ENCODE assay signal across 11 cellular contexts in genomic region chr6:36075656-36076055, GRCh38. TPM values are rescaled to one million over a fixed set of nuclear protein-coding genes. Genes with fewer than 3 reads are reported as not detected.
DNase-seq lines count a peak whose midpoint lies in the region; ATAC-seq and TF ChIP-seq lines count a peak whose summit lies in the region.
"Had no signal": no experiment of that assay in that cellular context is flagged by ENCODE, and none has a peak within 500 bp of the region (broad histone marks: within the 10 kb centered on the region; RNA-seq: fewer than 3 reads in every experiment).

No MANE protein-coding gene starts in this region.

- H3K36me3 Mint-ChIP-seq in CD14-positive monocyte, result peaks cover 58 to 74% of the 10 kb centered on the region in 2 donors
- peaks cover 19% of the 10 kb centered on the region for H3K36me3 Mint-ChIP-seq in WTC11
- peaks cover 41% of the 10 kb centered on the region for H3K36me3 Mint-ChIP-seq in osteocyte (ENCODE audit: unreplicated experiment)

- H3K9me3 ChIP-seq in gastroesophageal sphincter, result no peaks in the 10 kb centered on the region
- H3K9me3 ChIP-seq: adrenal gland had no signal

- no peak for TF ChIP-seq POLR2A in gastroesophageal sphincter (IDR thresholded peaks at IDR 0.05)

- no peak overlapping the region for H3K4me3 Mint-ChIP-seq in CD14-positive monocyte
- H3K4me3 Mint-ChIP-seq in WTC11, result no peak overlapping the region
- H3K4me3 Mint-ChIP-seq in osteocyte (ENCODE audit: unreplicated experiment), result no peak overlapping the region

- TF ChIP-seq EP300 in gastroesophageal sphincter (IDR thresholded peaks at IDR 0.05), result no peak

- POLR2A ChIA-PET in WTC11 (lab: Charles Lee), result no interaction called here

- TF ChIP-seq CTCF in CD14-positive monocyte (IDR thresholded peaks at IDR 0.05) (peak; percentile 32), GM12872 (IDR thresholded peaks at IDR 0.05; ENCODE audit: insufficient read depth, low read depth, low read length) (peak; percentile 56), WTC11 (IDR thresholded peaks at IDR 0.05) (no peak), gastroesophageal sphincter (IDR thresholded peaks at IDR 0.05) (peak in 1 of 4 experiments; percentile 20), osteocyte (IDR thresholded peaks at IDR 0.05) (no peak)

- CTCF ChIA-PET in WTC11 (lab: Charles Lee), result no interaction called here

- H3K27me3 ChIP-seq in gastroesophageal sphincter, result no peaks in the 10 kb centered on the region
- H3K27me3 ChIP-seq: adrenal gland had no signal

- H3K4me1 ChIP-seq in gastroesophageal sphincter, result peaks cover 0 to 46% (median 9%) of the 10 kb centered on the region in 3 donors

- intact Hi-C loops in CD14-positive monocyte (cut with micrococcal nuclease), result no loop called here

- DNase-seq in CD14-positive monocyte (ENCODE audit: low spot score) (no peak), WTC11 (ENCODE audit: low spot score) (no peak), kidney tubule cell (ENCODE audit: low spot score) (peak; percentile 17), HPDE6-E6E7 (ENCODE audit: extremely low spot score) (no peak), osteocyte (ENCODE audit: extremely low spot score, unreplicated experiment) (no peak)
- DNase-seq: adrenal gland, GF-D8, glutamatergic neuron had no signal

- H3K27ac ChIP-seq in gastroesophageal sphincter, result peak overlapping the region in 1 of 4 donors; percentile 50
- H3K27ac ChIP-seq: adrenal gland had no signal

- H3K4me3 ChIP-seq in gastroesophageal sphincter, result no peak overlapping the region
- H3K4me3 ChIP-seq: adrenal gland had no signal

- H3K27me3 Mint-ChIP-seq in CD14-positive monocyte (ENCODE audit: low read depth in 3 of 3) (peaks cover 0 to 1% (median 0%) of the 10 kb centered on the region in 3 donors), WTC11 (ENCODE audit: low read depth) (no peaks in the 10 kb centered on the region), osteocyte (ENCODE audit: unreplicated experiment) (no peaks in the 10 kb centered on the region)

- H3K4me1 Mint-ChIP-seq in CD14-positive monocyte (peaks cover 19% of the 10 kb centered on the region), WTC11 (no peaks in the 10 kb centered on the region), osteocyte (ENCODE audit: unreplicated experiment) (no peaks in the 10 kb centered on the region)

- 52 to 56% methylated on average over 1 to 3 of the region's 3 CpGs for WGBS in gastroesophageal sphincter (ENCODE audit: low coverage in 1 of 2), 2 donors

- ATAC-seq in WTC11 (no peak), GM19351 (IDR thresholded peaks at IDR 0.05; ENCODE audit: unreplicated experiment) (no peak), gastroesophageal sphincter (no peak)

- peaks cover 0 to 22% of the 10 kb centered on the region in 2 donors for H3K36me3 ChIP-seq in gastroesophageal sphincter

- H3K9me3 Mint-ChIP-seq in CD14-positive monocyte (peaks cover 0 to 3% (median 0%) of the 10 kb centered on the region in 7 donors), WTC11 (peaks cover 4% of the 10 kb centered on the region), osteocyte (ENCODE audit: unreplicated experiment) (peaks cover under 1% of the 10 kb centered on the region)

- H3K27ac Mint-ChIP-seq in CD14-positive monocyte, result peak overlapping the region; percentile 36 to 85 (median 57)
- no peak overlapping the region for H3K27ac Mint-ChIP-seq in WTC11
- no peak overlapping the region for H3K27ac Mint-ChIP-seq in osteocyte (ENCODE audit: unreplicated experiment)

TF ChIP-seq in WTC11, 78 proteins besides CTCF, POLR2A, EP300 and RAD21:
- TF ChIP-seq EMX1 (CRISPR knock-in tag; IDR thresholded peaks at IDR 0.05), result no peak
- no peak for TF ChIP-seq ZMAT4 (CRISPR knock-in tag; IDR thresholded peaks at IDR 0.05)
- no peak for TF ChIP-seq PRRX2 (CRISPR knock-in tag; IDR thresholded peaks at IDR 0.05)
- TF ChIP-seq GABPB1 (CRISPR knock-in tag; IDR thresholded peaks at IDR 0.05), result peak; percentile 92
- TF ChIP-seq FOXP1 (CRISPR knock-in tag; IDR thresholded peaks at IDR 0.05; ENCODE audit: borderline replicate concordance), result no peak

RNA-seq across cellular contexts. Expression of gene MAPK14, which starts 48.0 kb away (rescaled TPM):
- polyA plus RNA-seq in CD14-positive monocyte, result 10 to 100 TPM; 83.7 to 96.6 TPM
- total RNA-seq in WTC11 (2021), result 30.8 to 34.7 TPM (median 34.0 TPM) in 3 replicates
- 10 to 100 TPM; 58.7 to 77.5 (median 69.9) TPM for total RNA-seq in gastroesophageal sphincter
- 38.8 and 39.2 TPM in 2 replicates for total RNA-seq in osteocyte

RNA-seq across cellular contexts. Expression of gene SLC26A8, which starts 51.2 kb away (rescaled TPM):
- 1 to 10 TPM in 1 of 2 donors, under 1 TPM in 1; 0.52 to 1.5 TPM for polyA plus RNA-seq in CD14-positive monocyte
- total RNA-seq in WTC11 (2021) (0.46 to 0.80 TPM (median 0.50 TPM) in 3 replicates), gastroesophageal sphincter (not detected), osteocyte (not detected in 2 replicates)

RNA-seq across cellular contexts. Expression of gene MAPK13, which starts 54.7 kb away (rescaled TPM):
- 1 to 10 TPM in 1 of 2 donors, under 1 TPM in 1; 0.88 to 2.4 TPM for polyA plus RNA-seq in CD14-positive monocyte
- total RNA-seq in WTC11 (2021) (13.6 to 17.8 TPM (median 17.0 TPM) in 3 replicates), gastroesophageal sphincter (1 to 10 TPM; 1.4 to 8.4 (median 3.1) TPM), osteocyte (1.5 and 1.6 TPM in 2 replicates)

Comparison
In these comparisons a context has a peak if more than half of its experiments do, and no peak if none do; other contexts are left out.
1. H3K27ac Mint-ChIP-seq: peak in CD14-positive monocyte (7 of 7); none in WTC11 (single experiment) and osteocyte (single experiment).
2. CTCF ChIP-seq: peak in CD14-positive monocyte (single experiment) and GM12872 (single experiment); none in WTC11 (single experiment) and osteocyte (single experiment).